In genomic region chr10:30603589-30603988, GRCh38 we compare ENCODE assay signal across 1 cellular context.
TF ChIP-seq lines count a peak whose summit lies in the region.

No MANE protein-coding gene starts in this region.

TF ChIP-seq in HepG2, 621 proteins besides CTCF, POLR2A, EP300 and RAD21 (continued from another document and continues in another):
- TF ChIP-seq MLX (CRISPR knock-in tag; IDR thresholded peaks at IDR 0.05) (peak; percentile 57; the same call in 1 of the 2 replicates), ZNF510 (CRISPR knock-in tag; IDR thresholded peaks at IDR 0.05; ENCODE audit: low read depth) (no peak), SIX1 (CRISPR knock-in tag; IDR thresholded peaks at IDR 0.05; ENCODE audit: borderline replicate concordance) (no peak; the same call in 1 of the 2 replicates), RELA (CRISPR knock-in tag; IDR thresholded peaks at IDR 0.05) (no peak), FOXA1 (IDR thresholded peaks at IDR 0.05) (no peak), FOXA1 (CRISPR knock-in tag; IDR thresholded peaks at IDR 0.05) (peak; percentile 47), TAF15 (IDR thresholded peaks at IDR 0.05; ENCODE audit: low read depth, low read length, poor library complexity, severe bottlenecking) (no peak), SIX4 (CRISPR knock-in tag; IDR thresholded peaks at IDR 0.05) (0 out of 2 replicates have a peak, but pooled peaks have one; percentile 20), RXRA (CRISPR knock-in tag; IDR thresholded peaks at IDR 0.05) (peak; percentile 49; the same call in 1 of the 2 replicates), ARID3A (IDR thresholded peaks at IDR 0.05; ENCODE audit: low read depth, low read length) (0 out of 2 replicates have a peak, but pooled peaks have one; percentile 38), ZBTB7B (CRISPR knock-in tag; IDR thresholded peaks at IDR 0.05) (0 out of 2 replicates have a peak, but pooled peaks have one; percentile 53), SALL1 (CRISPR knock-in tag; IDR thresholded peaks at IDR 0.05) (peak; percentile 80), CENPBD1 (CRISPR knock-in tag; IDR thresholded peaks at IDR 0.05; ENCODE audit: borderline replicate concordance, low read depth) (no peak), ZNF276 (CRISPR knock-in tag; IDR thresholded peaks at IDR 0.05; ENCODE audit: low read depth) (no peak), ZFX (CRISPR knock-in tag; IDR thresholded peaks at IDR 0.05; ENCODE audit: low read depth) (peak; percentile 25; the same call in 1 of the 2 replicates), TBX2 (CRISPR knock-in tag; IDR thresholded peaks at IDR 0.05; ENCODE audit: borderline replicate concordance) (peak; percentile 66; the same call in 1 of the 2 replicates), RERE (CRISPR knock-in tag; IDR thresholded peaks at IDR 0.05; ENCODE audit: low read depth) (peak; percentile 53; the same call in 1 of the 2 replicates), TRIM24 (CRISPR knock-in tag; IDR thresholded peaks at IDR 0.05) (no peak), ZNF580 (CRISPR knock-in tag; IDR thresholded peaks at IDR 0.05; ENCODE audit: borderline replicate concordance, low read depth) (no peak), KLF16 (CRISPR knock-in tag; IDR thresholded peaks at IDR 0.05) (peak in 1 of 2 experiments; percentile 17; a peak in 1 of 4 replicates), NR2F1 (CRISPR knock-in tag; IDR thresholded peaks at IDR 0.05) (peak; percentile 43 to 57; a peak in 1 of 4 replicates), HOXA5 (CRISPR knock-in tag; IDR thresholded peaks at IDR 0.05) (0 out of 2 replicates have a peak, but pooled peaks have one; percentile 28), RAD51 (IDR thresholded peaks at IDR 0.05; ENCODE audit: borderline replicate concordance) (no peak), ZMYM4 (CRISPR knock-in tag; IDR thresholded peaks at IDR 0.05) (0 out of 2 replicates have a peak, but pooled peaks have one; percentile 12), HNF1A (IDR thresholded peaks at IDR 0.05; ENCODE audit: low read depth) (0 out of 2 replicates have a peak, but pooled peaks have one; percentile 27), HNF1A (CRISPR knock-in tag; IDR thresholded peaks at IDR 0.05; ENCODE audit: borderline replicate concordance) (no peak), BHLHE40 (IDR thresholded peaks at IDR 0.05; ENCODE audit: low read length) (no peak), FOXP1 (IDR thresholded peaks at IDR 0.05) (no peak), FOXP1 (CRISPR knock-in tag; IDR thresholded peaks at IDR 0.05) (peak; percentile 71), MIER3 (CRISPR knock-in tag; IDR thresholded peaks at IDR 0.05; ENCODE audit: borderline replicate concordance) (0 out of 2 replicates have a peak, but pooled peaks have one; percentile 47), ZNF318 (CRISPR knock-in tag; IDR thresholded peaks at IDR 0.05) (no peak), CREBL2 (CRISPR knock-in tag; IDR thresholded peaks at IDR 0.05; ENCODE audit: borderline replicate concordance) (no peak)
